13 cellular contexts compared by ENCODE assay signal in the genomic region with DNA sequence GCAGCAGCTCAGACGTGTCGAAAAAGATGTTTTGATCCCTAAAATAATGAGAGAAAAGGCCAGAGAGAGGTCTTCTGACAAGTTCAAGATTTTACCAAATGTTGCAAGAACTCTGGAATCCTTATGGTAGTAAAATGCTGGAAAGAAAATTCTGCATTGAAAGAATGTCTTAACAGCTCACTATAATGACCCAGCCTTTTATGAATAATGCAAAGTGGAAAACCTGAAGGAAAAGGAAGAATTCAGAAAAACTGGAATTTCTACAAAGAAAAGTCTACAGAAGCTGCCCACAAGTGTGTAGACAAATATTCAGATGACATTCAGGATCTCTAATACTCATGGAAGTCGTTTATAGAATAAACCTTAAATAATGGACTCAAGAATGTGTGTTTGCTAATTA. TPM values are rescaled to one million over a fixed set of nuclear protein-coding genes. Genes with fewer than 3 reads are reported as not detected.
DNase-seq lines count a peak whose midpoint lies in the region; ATAC-seq, FAIRE-seq and TF ChIP-seq lines count a peak whose summit lies in the region.
"Had no signal": no experiment of that assay in that cellular context is flagged by ENCODE, and none has a peak within 500 bp of the region (broad histone marks: within the 10 kb centered on the region; RNA-seq: fewer than 3 reads in every experiment).

No MANE protein-coding gene starts in this region.

- FAIRE-seq in GM12891 (lab: Jason Lieb, UNC), result no peak

- intact Hi-C loops in CD4-positive, alpha-beta T cell (cut with DNase I, micrococcal nuclease), result loop anchor here (1.0 to 5.0 kb wide), 6 partner anchors 65 to 453 kb away; a partner anchor contains a TSS
- intact Hi-C loops in right lobe of liver (cut with DNase I), result loop anchor here in 1 of 2 donors (5.0 kb wide), 1 partner anchor 92 kb away; no protein-coding TSS in a partner anchor

- H3K9me3 ChIP-seq in CD4-positive, alpha-beta T cell (ENCODE audit: control insufficient read depth, low read length), result no peaks in the 10 kb centered on the region
- no peaks in the 10 kb centered on the region for H3K9me3 ChIP-seq in SK-N-MC (ENCODE audit: low read depth, low read length)
- no peaks in the 10 kb centered on the region for H3K9me3 ChIP-seq in effector memory CD4-positive, alpha-beta T cell (ENCODE audit: control insufficient read depth, low read length)
- H3K9me3 ChIP-seq in right lobe of liver, result no peaks in the 10 kb centered on the region
- no peaks in the 10 kb centered on the region for H3K9me3 ChIP-seq in SJCRH30 (replicated peaks)
- H3K9me3 ChIP-seq: suprapubic skin had no signal

- H3K4me3 ChIP-seq in AG04449 (ENCODE audit: low read depth, low read length) (peak overlapping the region; percentile 29; the same call in 1 of the 2 replicates), SK-N-MC (no peak overlapping the region), right lobe of liver (no peak overlapping the region), SJCRH30 (no peak overlapping the region)
- H3K4me3 ChIP-seq in effector memory CD4-positive, alpha-beta T cell (ENCODE audit: insufficient read depth, low read depth, low read length, poor library complexity, severe bottlenecking), result no peak overlapping the region

- no peaks in the 10 kb centered on the region for H3K9me3 Mint-ChIP-seq in CD4-positive, alpha-beta T cell

- CTCF ChIA-PET in AG04449 (lab: Yijun Ruan, JAX), result interaction anchor here (0.6 to 5.6 kb wide), 10 partner anchors 10 to 525 kb away, joined by 3 to 97 read pairs (median 3); no protein-coding TSS in a partner anchor
- CTCF ChIA-PET in CD4-positive, alpha-beta T cell (lab: Charles Lee), result interaction anchor here (2.2 to 6.4 kb wide), 3 partner anchors 19 to 94 kb away, joined by 9 to 62 read pairs (median 53); no protein-coding TSS in a partner anchor

- DNase-seq in AG04449 (ENCODE audit: low read depth, low spot score), result no peak
- no peak for DNase-seq in CD4-positive, alpha-beta T cell
- no peak for DNase-seq in SK-N-MC (ENCODE audit: low read depth, low spot score)
- no peak for DNase-seq in effector memory CD4-positive, alpha-beta T cell
- DNase-seq in T-helper 9 cell, result no peak
- DNase-seq in right lobe of liver, result no peak
- DNase-seq in SJCRH30, result no peak
- DNase-seq in GM12891 (ENCODE audit: insufficient read length, low spot score), result no peak
- DNase-seq: GOT3 had no signal

- no peak for ATAC-seq in CD4-positive, alpha-beta T cell (ENCODE audit: poor library complexity)
- ATAC-seq in right lobe of liver, result no peak

- H3K27ac Mint-ChIP-seq in CD4-positive, alpha-beta T cell, result peak overlapping the region; percentile 86
- H3K27ac Mint-ChIP-seq: WTC11 had no signal

- H3K27ac ChIP-seq in CD4-positive, alpha-beta T cell (ENCODE audit: low read depth, low read length), result peak overlapping the region; percentile 78
- 0 out of 2 replicates have a peak overlapping the region, but pooled peaks have one; percentile 4 for H3K27ac ChIP-seq in SK-N-MC
- peak overlapping the region; percentile 66 for H3K27ac ChIP-seq in effector memory CD4-positive, alpha-beta T cell (ENCODE audit: insufficient read depth, low read length, poor library complexity, severe bottlenecking)
- no peak overlapping the region for H3K27ac ChIP-seq in right lobe of liver
- no peak overlapping the region for H3K27ac ChIP-seq in SJCRH30
- H3K27ac ChIP-seq: foreskin keratinocyte, suprapubic skin had no signal

- no peak for TF ChIP-seq CTCF in AG04449 (IDR thresholded peaks at IDR 0.05; ENCODE audit: insufficient read depth, low read length, missing control alignments)
- no peak for TF ChIP-seq CTCF in CD4-positive, alpha-beta T cell (IDR thresholded peaks at IDR 0.05)
- TF ChIP-seq CTCF in right lobe of liver (IDR thresholded peaks at IDR 0.05), result no peak

- 30% methylated on average over 3 of the region's 3 CpGs for WGBS in right lobe of liver (ENCODE audit: insufficient coverage, low coverage, low lambda C conversion rate, missing lambda C conversion rate)

- peaks cover 25% of the 10 kb centered on the region for H3K4me1 ChIP-seq in effector memory CD4-positive, alpha-beta T cell (ENCODE audit: control insufficient read depth, insufficient read depth, low read length, poor library complexity, severe bottlenecking)
- H3K4me1 ChIP-seq in right lobe of liver (peaks cover 0 to 17% (median 0%) of the 10 kb centered on the region in 4 donors), SJCRH30 (peaks cover 14% of the 10 kb centered on the region)

- POLR2A ChIA-PET in AG04449 (lab: Yijun Ruan, JAX), result no interaction called here
- POLR2A ChIA-PET in CD4-positive, alpha-beta T cell (lab: Charles Lee), result interaction anchor here (1.6 to 12.0 kb wide), 4 partner anchors 18 to 106 kb away, joined by 3 to 294 read pairs (median 30); no protein-coding TSS in a partner anchor

- peak overlapping the region; percentile 86 for H3K4me3 Mint-ChIP-seq in CD4-positive, alpha-beta T cell

- peaks cover 39% of the 10 kb centered on the region for H3K4me1 Mint-ChIP-seq in CD4-positive, alpha-beta T cell (ENCODE audit: low read depth)

- no peaks in the 10 kb centered on the region for H3K27me3 ChIP-seq in CD4-positive, alpha-beta T cell (ENCODE audit: control insufficient read depth, insufficient read depth, low read length)
- H3K27me3 ChIP-seq in effector memory CD4-positive, alpha-beta T cell (replicated peaks; ENCODE audit: control insufficient read depth, insufficient read depth, low read length, poor library complexity, severe bottlenecking), result no peaks in the 10 kb centered on the region
- no peaks in the 10 kb centered on the region for H3K27me3 ChIP-seq in right lobe of liver
- H3K27me3 ChIP-seq in SJCRH30, result no peaks in the 10 kb centered on the region
- H3K27me3 ChIP-seq: suprapubic skin had no signal

- no peaks in the 10 kb centered on the region for H3K27me3 Mint-ChIP-seq in CD4-positive, alpha-beta T cell

- TF ChIP-seq POLR2A in right lobe of liver (IDR thresholded peaks at IDR 0.05), result no peak
- TF ChIP-seq POLR2A in GM12891 (IDR thresholded peaks at IDR 0.05; ENCODE audit: low read depth, low read length), result no peak

- no peak overlapping the region for H3K9ac ChIP-seq in SK-N-MC (ENCODE audit: insufficient read length)

- peaks cover 24% of the 10 kb centered on the region for H3K36me3 Mint-ChIP-seq in CD4-positive, alpha-beta T cell (ENCODE audit: low read depth)

- peaks cover 6% of the 10 kb centered on the region for H3K36me3 ChIP-seq in SK-N-MC (ENCODE audit: insufficient read depth, low read length)
- peaks cover 5% of the 10 kb centered on the region for H3K36me3 ChIP-seq in effector memory CD4-positive, alpha-beta T cell (ENCODE audit: control insufficient read depth, insufficient read depth, low read length)
- H3K36me3 ChIP-seq in right lobe of liver, result no peaks in the 10 kb centered on the region
- no peaks in the 10 kb centered on the region for H3K36me3 ChIP-seq in SJCRH30
- H3K36me3 ChIP-seq: suprapubic skin had no signal

TF ChIP-seq in GM12891, 5 proteins besides CTCF, POLR2A, EP300 and RAD21:
- TF ChIP-seq POU2F2 (IDR thresholded peaks at IDR 0.05; ENCODE audit: low read depth, low read length) (no peak), PAX5 (IDR thresholded peaks at IDR 0.05; ENCODE audit: insufficient read depth, low read length, severe bottlenecking) (no peak)

RNA-seq across cellular contexts. Expression of a gene that starts 1.8 kb away (rescaled TPM):
- 100 to 1,000 TPM; 269 to 287 TPM for total RNA-seq in CD4-positive, alpha-beta T cell
- 1 to 10 TPM; 1.2 to 5.7 (median 3.1) TPM for total RNA-seq in right lobe of liver
- total RNA-seq in SJCRH30 (2014; rRNA removed; shearing (Covaris generic)), result 8.9 TPM in 2 replicates
- polyA plus RNA-seq in GM12891 (2012; ENCODE audit: low read depth, missing spikeins), result 32.5 TPM
- polyA plus RNA-seq: BJ had no signal

Comparison
In these comparisons a context has a peak if more than half of its experiments do, and no peak if none do; other contexts are left out.
1. H3K27ac ChIP-seq: peak in CD4-positive, alpha-beta T cell (single experiment), SK-N-MC (single experiment) and effector memory CD4-positive, alpha-beta T cell (single experiment); none in right lobe of liver (0 of 3) and SJCRH30 (single experiment).
2. RNA of a gene that starts 1.8 kb away (total RNA-seq): 269 to 287 TPM in CD4-positive, alpha-beta T cell; 8.9 TPM in SJCRH30 and 1.2 to 5.7 TPM in right lobe of liver; every median in the first group is over 10 times any median in the second.